17 cellular contexts compared by ENCODE assay signal in the genomic region with DNA sequence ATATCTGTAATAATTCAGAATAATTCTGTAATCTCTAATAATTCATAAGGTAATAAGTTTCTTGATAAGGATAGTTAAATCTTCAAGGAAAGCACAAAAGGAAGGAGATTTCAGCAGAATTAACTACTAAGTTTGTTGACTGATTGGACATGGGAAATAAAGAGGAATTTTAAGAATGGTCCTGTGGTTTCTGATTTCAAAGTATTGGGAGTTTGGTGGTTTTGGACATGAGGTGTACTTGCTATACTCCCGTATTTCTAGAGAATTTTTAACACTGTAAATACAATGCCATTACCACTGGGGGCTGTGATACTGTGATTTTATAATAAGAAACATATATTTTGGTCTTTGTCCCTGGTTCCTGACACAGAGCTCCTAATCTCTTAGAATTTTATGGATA.
"Had no signal": no experiment of that assay in that cellular context is flagged by ENCODE, and none has a peak within 500 bp of the region (broad histone marks: within the 10 kb centered on the region; RNA-seq: fewer than 3 reads in every experiment).

No MANE protein-coding gene starts in this region.

- DNase-seq: activated T-cell treated with anti-CD3 and anti-CD28 coated beads, Interleukin-2, amount 50 U/mL, for 1 hour; adrenal gland; body of pancreas; effector CD4-positive, alpha-beta T cell; foreskin melanocyte; left ventricle myocardium superior; midbrain; natural killer cell; spleen; stimulated activated CD4-positive, alpha-beta T cell treated with anti-CD3 and anti-CD28 coated beads, Interleukin-4, amount 100 ng/mL, for 1 hour; stimulated activated naive CD8-positive, alpha-beta T cell treated with anti-CD3 and anti-CD28 coated beads, Interleukin-15, Interleukin-2, amounts not matched to agents 100 U/mL and 50 U/mL, for 24 hours; T1000; thyroid gland; upper lobe of right lung had no signal

- ATAC-seq: activated T-helper 17 cell treated with anti-CD3 and anti-CD28 coated beads, Interleukin-2, amount 50 U/mL, for 72 hours; body of pancreas; left ventricle myocardium superior; natural killer cell; stimulated activated naive CD8-positive, alpha-beta T cell treated with anti-CD3 and anti-CD28 coated beads, Interleukin-15, Interleukin-2, amounts not matched to agents 100 U/mL and 50 U/mL, for 24 hours; upper lobe of right lung; WTC11 had no signal

- FAIRE-seq: endometrium had no signal

- H3K27ac ChIP-seq: adrenal gland, body of pancreas, spleen, thyroid gland, upper lobe of right lung had no signal

- H3K4me3 ChIP-seq: adrenal gland, body of pancreas, spleen, thyroid gland, upper lobe of right lung had no signal

- H3K9me3 ChIP-seq: adrenal gland, body of pancreas, spleen, thyroid gland, upper lobe of right lung had no signal

- H3K4me1 ChIP-seq: adrenal gland, body of pancreas, spleen, thyroid gland, upper lobe of right lung had no signal
